ENCODE assay signal across 19 cellular contexts in the genomic region with DNA sequence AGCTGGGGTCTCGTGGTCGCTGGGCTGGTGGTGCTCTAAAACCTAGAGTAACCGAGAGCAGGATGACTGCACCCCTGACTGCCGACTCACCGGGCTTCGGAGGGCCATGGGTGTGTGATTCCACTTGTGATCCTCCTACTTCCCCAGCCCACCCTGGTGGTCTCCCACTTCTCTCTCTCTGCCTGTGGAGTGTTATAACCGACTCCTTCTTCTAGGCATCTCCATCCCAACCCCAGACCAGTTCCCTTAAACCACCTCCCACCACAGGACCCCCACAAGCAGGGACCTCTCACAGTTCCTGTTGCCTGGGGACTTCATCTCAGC. TPM values are rescaled to one million over a fixed set of nuclear protein-coding genes. Genes with fewer than 3 reads are reported as not detected.
A peak's percentile ranks its signal among the peaks of the same experiment; 100 is the strongest.
DNase-seq lines count a peak whose midpoint lies in the region; ATAC-seq lines count a peak whose summit lies in the region.
"Had no signal": no experiment of that assay in that cellular context is flagged by ENCODE, and none has a peak within 500 bp of the region (broad histone marks: within the 10 kb centered on the region; RNA-seq: fewer than 3 reads in every experiment).

No MANE protein-coding gene starts in this region.

- no peak for ATAC-seq in activated naive CD8-positive, alpha-beta T cell treated with anti-CD3 and anti-CD28 coated beads, Interleukin-2, amount 10 ng/mL, durations not matched to agents 7 days and 5 days (ENCODE audit: low read depth)
- ATAC-seq: body of pancreas had no signal

- peak overlapping the region; percentile 17 for H3K4me3 ChIP-seq in CD8-positive, alpha-beta memory T cell (ENCODE audit: low read length)
- H3K4me3 ChIP-seq in skin epidermis, result no peak overlapping the region
- H3K4me3 ChIP-seq: body of pancreas, left lung had no signal

- no peaks in the 10 kb centered on the region for H3K9me3 ChIP-seq in CD8-positive, alpha-beta memory T cell (ENCODE audit: low read length)
- H3K9me3 ChIP-seq: body of pancreas, left lung had no signal

- H3K36me3 Mint-ChIP-seq in CD8-positive, alpha-beta memory T cell, result peaks cover 7 to 88% (median 37%) of the 10 kb centered on the region in 3 donors
- H3K36me3 Mint-ChIP-seq in activated naive CD8-positive, alpha-beta T cell treated with anti-CD3 and anti-CD28 coated beads, Interleukin-2, amount 10 ng/mL, durations not matched to agents 7 days and 5 days, result peaks cover 52% of the 10 kb centered on the region

- POLR2A ChIA-PET in CD8-positive, alpha-beta memory T cell (lab: Charles Lee), result interaction anchor here (3.1 to 6.1 kb wide), 2 partner anchors 10 kb away, joined by 12 to 42 read pairs; no protein-coding TSS in a partner anchor
- POLR2A ChIA-PET in activated naive CD8-positive, alpha-beta T cell treated with anti-CD3 and anti-CD28 coated beads, Interleukin-2, amount 10 ng/mL, durations not matched to agents 7 days and 5 days (lab: Charles Lee), result interaction anchor here (1.3 to 13.8 kb wide), 3 partner anchors 12 to 150 kb away, joined by 3 to 323 read pairs (median 5); no protein-coding TSS in a partner anchor

- peak overlapping the region in 7 of 8 donors; percentile 97 to 100 (median 100) for H3K27ac Mint-ChIP-seq in CD8-positive, alpha-beta memory T cell
- peak overlapping the region; percentile 93 for H3K27ac Mint-ChIP-seq in activated naive CD8-positive, alpha-beta T cell treated with anti-CD3 and anti-CD28 coated beads, Interleukin-2, amount 10 ng/mL, durations not matched to agents 7 days and 5 days

- peak overlapping the region; percentile 6 to 88 (median 53) for H3K4me3 Mint-ChIP-seq in CD8-positive, alpha-beta memory T cell
- peak overlapping the region; percentile 48 for H3K4me3 Mint-ChIP-seq in activated naive CD8-positive, alpha-beta T cell treated with anti-CD3 and anti-CD28 coated beads, Interleukin-2, amount 10 ng/mL, durations not matched to agents 7 days and 5 days

- H3K4me1 ChIP-seq in CD8-positive, alpha-beta memory T cell (ENCODE audit: insufficient read depth, low read length), result peaks cover 97% of the 10 kb centered on the region
- H3K4me1 ChIP-seq: body of pancreas had no signal

- no peaks in the 10 kb centered on the region for H3K27me3 ChIP-seq in CD8-positive, alpha-beta memory T cell (ENCODE audit: insufficient read depth, low read length, poor library complexity, severe bottlenecking)
- H3K27me3 ChIP-seq: body of pancreas, left lung had no signal

- peaks cover 90 to 99% (median 98%) of the 10 kb centered on the region in 3 donors for H3K4me1 Mint-ChIP-seq in CD8-positive, alpha-beta memory T cell
- peaks cover 86% of the 10 kb centered on the region for H3K4me1 Mint-ChIP-seq in activated naive CD8-positive, alpha-beta T cell treated with anti-CD3 and anti-CD28 coated beads, Interleukin-2, amount 10 ng/mL, durations not matched to agents 7 days and 5 days

- peaks cover 36% of the 10 kb centered on the region for H3K36me3 ChIP-seq in CD8-positive, alpha-beta memory T cell (ENCODE audit: insufficient read depth, low read length)

- H3K27ac ChIP-seq in CD8-positive, alpha-beta memory T cell (ENCODE audit: low read depth, low read length), result peak overlapping the region; percentile 45
- peak overlapping the region in 16 of 21 experiments; percentile 32 to 92 (median 52) for H3K27ac ChIP-seq in skin epidermis
- H3K27ac ChIP-seq: C4-2B, epithelial cell of prostate had no signal

- no peaks in the 10 kb centered on the region for H3K9me3 Mint-ChIP-seq in CD8-positive, alpha-beta memory T cell
- H3K9me3 Mint-ChIP-seq in activated naive CD8-positive, alpha-beta T cell treated with anti-CD3 and anti-CD28 coated beads, Interleukin-2, amount 10 ng/mL, durations not matched to agents 7 days and 5 days, result no peaks in the 10 kb centered on the region

- CTCF ChIA-PET in CD8-positive, alpha-beta memory T cell (lab: Charles Lee), result interaction anchor here (2.3 to 40.0 kb wide), 3 partner anchors 11 to 41 kb away, joined by 7 to 815 read pairs (median 16); a partner anchor contains a TSS

- peak; percentile 39 for DNase-seq in activated CD4-positive, alpha-beta T cell treated with anti-CD3 and anti-CD28 coated beads for 48 hours
- DNase-seq in activated CD4-positive, alpha-beta T cell treated with anti-CD3 and anti-CD28 coated beads, Interleukin-2, amount 50 U/mL, for 1 hour, result no peak
- no peak for DNase-seq in CD8-positive, alpha-beta memory T cell
- no peak for DNase-seq in activated naive CD8-positive, alpha-beta T cell treated with anti-CD3 and anti-CD28 coated beads, Interleukin-2, amount 10 ng/mL, durations not matched to agents 7 days and 5 days
- no peak for DNase-seq in DMS53 treated with DMSO at 0.1 percent for 48 hours (lab: John Stamatoyannopoulos, UW; ENCODE audit: unreplicated experiment)
- no peak for DNase-seq in SIG-M5 (lab: John Stamatoyannopoulos, UW)
- DNase-seq in stimulated activated CD4-positive, alpha-beta T cell treated with anti-CD3 and anti-CD28 coated beads, Interleukin-2, amount 100 ng/mL, for 24 hours, result no peak
- DNase-seq: activated CD4-positive, CD25-positive, alpha-beta regulatory T cell treated with anti-CD3 and anti-CD28 coated beads, Interleukin-2, amount 50 U/mL, for 72 hours; activated effector memory CD4-positive, alpha-beta T cell treated with Interleukin-2 at 50 U/mL for 16 hours; cortex of kidney; NCI-H526 treated with DMSO at 0.1 percent for 48 hours; posterior cingulate gyrus; SHP77 treated with DMSO at 0.1 percent for 48 hours; T-helper 9 cell had no signal

- no peaks in the 10 kb centered on the region for H3K27me3 Mint-ChIP-seq in CD8-positive, alpha-beta memory T cell
- H3K27me3 Mint-ChIP-seq in activated naive CD8-positive, alpha-beta T cell treated with anti-CD3 and anti-CD28 coated beads, Interleukin-2, amount 10 ng/mL, durations not matched to agents 7 days and 5 days, result no peaks in the 10 kb centered on the region

RNA-seq across cellular contexts. Expression of a gene that starts 52.4 kb away (rescaled TPM):
- 100 to 1,000 TPM; 225 to 226 TPM for total RNA-seq in CD8-positive, alpha-beta memory T cell
- polyA plus RNA-seq in CD8-positive, alpha-beta memory T cell, result 238 TPM
- total RNA-seq in activated naive CD8-positive, alpha-beta T cell treated with anti-CD3 and anti-CD28 coated beads, Interleukin-2, amount 10 ng/mL, durations not matched to agents 7 days and 5 days, result 100 to 1,000 TPM; 383 to 410 TPM
